ENCODE assay signal across 11 cellular contexts in genomic region chr5:91687430-91687829, GRCh38.
"Had no signal": no experiment of that assay in that cellular context is flagged by ENCODE, and none has a peak within 500 bp of the region (broad histone marks: within the 10 kb centered on the region; RNA-seq: fewer than 3 reads in every experiment).

No MANE protein-coding gene starts in this region.

- H3K4me2 ChIP-seq: GM23338 had no signal

- H3K36me3 ChIP-seq: HAP-1 had no signal

- H3K4me1 ChIP-seq: HAP-1 had no signal

- H3K9me3 ChIP-seq: HAP-1 had no signal

- DNase-seq: GM23248, GOT3, H7, H9, HCEC 1CT, HFFc6 had no signal

- H3K4me3 ChIP-seq: GM23248, GM23338, HAP-1 had no signal

- H2AFZ ChIP-seq: GM23248, GM23338 had no signal

- ATAC-seq: GM23338, HCT116 had no signal

- H3K9ac ChIP-seq: GM23248 had no signal

- H3K27ac ChIP-seq: GM23248 had no signal

- FAIRE-seq: H1, H54 had no signal
